1 cellular context compared by ENCODE assay signal in the genomic region with DNA sequence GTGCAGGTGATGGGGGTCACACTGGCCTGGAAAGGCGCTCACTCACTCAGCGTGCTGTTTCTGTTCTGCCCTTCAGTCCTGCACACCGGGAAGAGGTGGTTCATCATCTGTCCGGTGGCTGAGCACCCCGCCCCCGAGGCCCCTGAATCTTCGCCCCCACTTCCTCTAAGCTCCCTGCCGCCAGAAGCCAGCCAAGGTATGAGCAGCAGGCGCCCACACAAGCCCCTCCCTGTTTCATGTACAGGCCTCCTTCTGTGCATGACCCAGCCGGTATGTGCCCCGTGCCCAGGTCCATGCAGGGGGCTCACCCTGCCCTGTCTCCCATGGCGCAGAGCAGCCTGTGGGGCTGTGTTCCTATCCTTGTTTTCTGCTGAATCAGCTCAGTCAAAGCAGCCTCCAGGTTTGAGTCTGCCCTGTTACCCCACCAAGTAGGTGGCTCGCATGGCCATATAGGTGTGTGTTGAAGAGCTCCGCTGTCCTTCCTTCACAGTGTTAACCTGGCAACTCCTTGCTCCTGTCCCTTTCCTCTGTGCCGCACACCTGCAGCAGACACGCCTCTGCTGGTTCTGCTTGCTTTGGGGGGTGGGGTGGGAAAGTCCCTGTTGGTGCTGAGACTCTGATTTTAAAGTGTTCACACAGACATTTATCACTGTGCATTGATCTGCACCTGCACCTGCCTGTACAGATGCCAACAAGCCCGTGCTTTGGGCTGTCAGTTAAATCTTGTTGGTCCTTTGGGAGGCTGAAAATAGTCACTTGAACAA.
TF ChIP-seq lines count a peak whose summit lies in the region.

No MANE protein-coding gene starts in this region.

TF ChIP-seq in SK-N-SH, 30 proteins besides CTCF, POLR2A, EP300 and RAD21 (continued from another document):
- TF ChIP-seq, protein P1, sequence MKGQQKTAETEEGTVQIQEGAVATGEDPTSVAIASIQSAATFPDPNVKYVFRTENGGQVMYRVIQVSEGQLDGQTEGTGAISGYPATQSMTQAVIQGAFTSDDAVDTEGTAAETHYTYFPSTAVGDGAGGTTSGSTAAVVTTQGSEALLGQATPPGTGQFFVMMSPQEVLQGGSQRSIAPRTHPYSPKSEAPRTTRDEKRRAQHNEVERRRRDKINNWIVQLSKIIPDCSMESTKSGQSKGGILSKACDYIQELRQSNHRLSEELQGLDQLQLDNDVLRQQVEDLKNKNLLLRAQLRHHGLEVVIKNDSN (IDR thresholded peaks at IDR 0.05; ENCODE audit: borderline replicate concordance, low read depth): no peak
- TF ChIP-seq, protein P2, sequence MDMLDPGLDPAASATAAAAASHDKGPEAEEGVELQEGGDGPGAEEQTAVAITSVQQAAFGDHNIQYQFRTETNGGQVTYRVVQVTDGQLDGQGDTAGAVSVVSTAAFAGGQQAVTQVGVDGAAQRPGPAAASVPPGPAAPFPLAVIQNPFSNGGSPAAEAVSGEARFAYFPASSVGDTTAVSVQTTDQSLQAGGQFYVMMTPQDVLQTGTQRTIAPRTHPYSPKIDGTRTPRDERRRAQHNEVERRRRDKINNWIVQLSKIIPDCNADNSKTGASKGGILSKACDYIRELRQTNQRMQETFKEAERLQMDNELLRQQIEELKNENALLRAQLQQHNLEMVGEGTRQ (IDR thresholded peaks at IDR 0.05; ENCODE audit: borderline replicate concordance, low read depth, low read length): no peak
- TF ChIP-seq NRF1 (IDR thresholded peaks at IDR 0.05; ENCODE audit: low read depth, low read length) (no peak), SMC3 (IDR thresholded peaks at IDR 0.05; ENCODE audit: low read depth, low read length) (no peak), RFX5 (IDR thresholded peaks at IDR 0.05; ENCODE audit: low read length) (no peak), GATA2 (CRISPR knock-in tag; IDR thresholded peaks at IDR 0.05) (no peak), SIN3A (IDR thresholded peaks at IDR 0.05; ENCODE audit: borderline replicate concordance, low read depth, low read length) (no peak)
